10 cellular contexts compared by ENCODE assay signal in genomic region chr13:80168089-80168850, GRCh38.
DNase-seq lines count a peak whose midpoint lies in the region; ATAC-seq and TF ChIP-seq lines count a peak whose summit lies in the region.
"Had no signal": no experiment of that assay in that cellular context is flagged by ENCODE, and none has a peak within 500 bp of the region (broad histone marks: within the 10 kb centered on the region; RNA-seq: fewer than 3 reads in every experiment).

No MANE protein-coding gene starts in this region.

- H3K27ac ChIP-seq in A673 (ENCODE audit: low read depth, low read length, poor library complexity, severe bottlenecking) = no peak overlapping the region

- H3K9me3 ChIP-seq in A673 (ENCODE audit: low read depth, low read length, poor library complexity, severe bottlenecking) (no peaks in the 10 kb centered on the region), adipocyte (ENCODE audit: control insufficient read depth, low read length) (no peaks in the 10 kb centered on the region)

- intact Hi-C loops in A673 (cut with micrococcal nuclease; ENCODE audit: unreplicated experiment) (loop anchor here (10.0 kb wide), 1 partner anchor 167 kb away; no protein-coding TSS in a partner anchor), left colon (cut with DNase I, micrococcal nuclease) (no loop called here)

- H3K27me3 ChIP-seq in A673 (replicated peaks; ENCODE audit: insufficient read depth, low read depth, low read length, poor library complexity) (no peaks in the 10 kb centered on the region), adipocyte (replicated peaks; ENCODE audit: control insufficient read depth, insufficient read depth, low read length) (no peaks in the 10 kb centered on the region)

- no peak for TF ChIP-seq CTCF in A673 (conservative IDR thresholded peaks at IDR 0.05; ENCODE audit: low read depth, low read length)

- H3K36me3 ChIP-seq in A673 (ENCODE audit: insufficient read depth, low read length, poor library complexity, severe bottlenecking) = no peaks in the 10 kb centered on the region
- no peaks in the 10 kb centered on the region for H3K36me3 ChIP-seq in adipocyte (ENCODE audit: control insufficient read depth, insufficient read depth, low read length, severe bottlenecking)

- H3K9ac ChIP-seq in adipocyte (ENCODE audit: low read length) = no peak overlapping the region

- peak; percentile 49 for DNase-seq in A673 (ENCODE audit: low spot score)
- peak; percentile 94 to 96 for DNase-seq in Kasumi-1 (lab: John Stamatoyannopoulos, UW)
- peak; percentile 24 for DNase-seq in adipocyte (ENCODE audit: low read depth)
- DNase-seq in left colon = no peak
- no peak for DNase-seq in activated CD4-positive, alpha-beta T cell treated with anti-CD3 and anti-CD28 coated beads, Interleukin-2, amount 50 U/mL, for 1 hour
- DNase-seq in central memory CD4-positive, alpha-beta T cell = no peak
- DNase-seq in NCI-H524 (lab: John Stamatoyannopoulos, UW) = no peak
- DNase-seq: NCI-H446 treated with DMSO at 0.1 percent for 48 hours, occipital lobe had no signal

- peaks cover 9% of the 10 kb centered on the region for H3K4me1 ChIP-seq in A673 (ENCODE audit: insufficient read depth, low read length, poor library complexity, severe bottlenecking)
- no peaks in the 10 kb centered on the region for H3K4me1 ChIP-seq in adipocyte (ENCODE audit: control insufficient read depth, insufficient read depth, low read length)

- no peak overlapping the region for H3K4me3 ChIP-seq in A673 (ENCODE audit: low read depth, low read length, poor library complexity, severe bottlenecking)
- H3K4me3 ChIP-seq in adipocyte (ENCODE audit: low read length) = no peak overlapping the region

- POLR2A ChIA-PET in A673 (lab: Charles Lee; ENCODE audit: low non-redundant PET) = no interaction called here

- BruUV-seq in A673 (replicated peaks; lab: Mats Ljungman, UMichigan) = no TSS peak

- ATAC-seq in left colon (peak; percentile 26), HG03378 (IDR thresholded peaks at IDR 0.05; ENCODE audit: unreplicated experiment) (no peak)

- CTCF ChIA-PET in A673 (lab: Charles Lee) = no interaction called here

Comparison
In these comparisons a context has a peak if more than half of its experiments do, and no peak if none do; other contexts are left out.
1. DNase-seq: peak in A673 (single experiment), Kasumi-1 (2 of 2) and adipocyte (single experiment); none in left colon (0 of 2), activated CD4-positive, alpha-beta T cell treated with anti-CD3 and anti-CD28 coated beads, Interleukin-2, amount 50 U/mL, for 1 hour (single experiment), central memory CD4-positive, alpha-beta T cell (single experiment) and NCI-H524 (0 of 2).